Comparison of ENCODE assay signal across 13 cellular contexts in the genomic region with DNA sequence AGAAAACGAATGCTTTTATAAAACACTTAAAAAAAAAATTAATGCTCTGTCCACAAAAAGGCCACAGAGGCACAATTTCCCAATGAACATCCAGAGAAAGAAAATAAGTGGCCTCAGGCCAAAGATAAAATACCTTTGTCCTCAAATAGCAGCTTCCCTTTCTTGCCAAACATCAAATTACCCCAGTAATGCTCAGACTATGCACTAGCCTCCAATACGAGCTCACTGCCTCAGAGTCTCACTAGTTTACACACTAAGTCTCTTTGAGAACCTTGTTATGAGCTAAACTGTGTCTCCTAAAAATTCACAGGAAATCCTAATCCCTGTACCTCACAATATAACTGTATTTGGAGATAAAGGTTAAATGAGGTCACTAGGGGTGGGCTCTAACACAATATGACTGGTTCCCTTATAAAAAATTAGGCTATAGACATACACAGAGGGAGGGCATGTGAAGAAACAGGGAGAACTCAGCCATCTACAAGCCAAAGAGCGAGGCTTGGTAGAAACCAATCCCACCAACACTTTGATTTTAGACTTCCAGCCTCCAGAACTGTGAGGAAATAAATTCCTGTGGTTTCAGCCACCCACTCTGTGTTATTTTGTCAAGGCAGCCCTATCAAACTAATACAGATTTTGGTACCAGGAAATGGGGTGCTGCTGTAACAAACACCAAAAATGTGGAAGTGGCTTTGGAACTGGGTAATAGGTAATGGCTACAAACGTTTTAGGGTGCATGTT. TPM values are rescaled to one million over a fixed set of nuclear protein-coding genes. Genes with fewer than 3 reads are reported as not detected.
DNase-seq lines count a peak whose midpoint lies in the region; ATAC-seq and TF ChIP-seq lines count a peak whose summit lies in the region.
"Had no signal": no experiment of that assay in that cellular context is flagged by ENCODE, and none has a peak within 500 bp of the region (broad histone marks: within the 10 kb centered on the region; RNA-seq: fewer than 3 reads in every experiment).

No MANE protein-coding gene starts in this region.

- no peak for TF ChIP-seq CTCF in osteoblast (IDR thresholded peaks at IDR 0.05; ENCODE audit: extremely low read depth, low read depth, low read length)

- H3K4me1 ChIP-seq in osteoblast (ENCODE audit: insufficient read depth, low read length): peaks cover 16% of the 10 kb centered on the region

- H4K20me1 ChIP-seq in osteoblast (ENCODE audit: insufficient read depth, low read length): no peaks in the 10 kb centered on the region

- no peaks in the 10 kb centered on the region for H3K27me3 ChIP-seq in osteoblast (ENCODE audit: insufficient read depth, low read length)

- no peaks in the 10 kb centered on the region for H3K36me3 ChIP-seq in osteoblast (ENCODE audit: insufficient read depth, low read length)

- H3K27ac ChIP-seq in osteoblast (ENCODE audit: low read depth, low read length): peak overlapping the region; percentile 81
- H3K27ac ChIP-seq in caudate nucleus (ENCODE audit: low read depth, low read length): no peak overlapping the region
- H3K27ac ChIP-seq: PC-9 had no signal

- ATAC-seq in GM18861 (IDR thresholded peaks at IDR 0.05; ENCODE audit: unreplicated experiment): no peak
- ATAC-seq: CD8-positive, alpha-beta T cell had no signal

- H2AFZ ChIP-seq in osteoblast (ENCODE audit: low read length): no peak overlapping the region
- H2AFZ ChIP-seq: PC-9 had no signal

- H3K9me3 ChIP-seq in osteoblast (ENCODE audit: low read depth, low read length): no peaks in the 10 kb centered on the region

- no peak overlapping the region for H3K4me3 ChIP-seq in osteoblast (ENCODE audit: insufficient read depth, low read length)
- H3K4me3 ChIP-seq: PC-9 had no signal

- peak overlapping the region; percentile 50 for H3K4me2 ChIP-seq in osteoblast (ENCODE audit: insufficient read depth, low read length)
- H3K4me2 ChIP-seq: PC-9 had no signal

- peaks cover 70% of the 10 kb centered on the region for H3K79me2 ChIP-seq in osteoblast (ENCODE audit: insufficient read depth, low read length)

- DNase-seq in COLO829 (ENCODE audit: low spot score) (peak; percentile 5), NCI-H146 treated with DMSO at 0.1 percent for 48 hours (lab: John Stamatoyannopoulos, UW; ENCODE audit: unreplicated experiment) (peak; percentile 79), dermis blood vessel endothelial cell (peak; percentile 60), osteoblast (ENCODE audit: insufficient read length, low spot score, missing footprints) (peak; percentile 73), NOMO-1 treated with dmso at 0.1 percent for 144 hours (lab: John Stamatoyannopoulos, UW; ENCODE audit: unreplicated experiment) (no peak), caudate nucleus (lab: John Stamatoyannopoulos, UW) (no peak), NCI-H510A (lab: John Stamatoyannopoulos, UW) (no peak)
- DNase-seq: activated CD4-positive, CD25-positive, alpha-beta regulatory T cell; CD8-positive, alpha-beta T cell; NCI-H1092 treated with DMSO at 0.1 percent for 48 hours; PC-9; substantia nigra had no signal

RNA-seq across cellular contexts. Expression of gene MPDZ, which starts 4.4 kb away (rescaled TPM):
- 130 and 175 TPM in 2 replicates for total RNA-seq in dermis blood vessel endothelial cell
- 58.3 and 66.6 TPM in 2 replicates for total RNA-seq in osteoblast
- total RNA-seq: CD8-positive, alpha-beta T cell had no signal

Comparison
In these comparisons a context has a peak if more than half of its experiments do, and no peak if none do; other contexts are left out.
1. DNase-seq: peak in COLO829 (single experiment), NCI-H146 treated with DMSO at 0.1 percent for 48 hours (single experiment), dermis blood vessel endothelial cell (single experiment) and osteoblast (single experiment); none in NOMO-1 treated with dmso at 0.1 percent for 144 hours (single experiment), caudate nucleus (0 of 61) and NCI-H510A (single experiment).